ENCODE assay signal across 8 cellular contexts in the genomic region with DNA sequence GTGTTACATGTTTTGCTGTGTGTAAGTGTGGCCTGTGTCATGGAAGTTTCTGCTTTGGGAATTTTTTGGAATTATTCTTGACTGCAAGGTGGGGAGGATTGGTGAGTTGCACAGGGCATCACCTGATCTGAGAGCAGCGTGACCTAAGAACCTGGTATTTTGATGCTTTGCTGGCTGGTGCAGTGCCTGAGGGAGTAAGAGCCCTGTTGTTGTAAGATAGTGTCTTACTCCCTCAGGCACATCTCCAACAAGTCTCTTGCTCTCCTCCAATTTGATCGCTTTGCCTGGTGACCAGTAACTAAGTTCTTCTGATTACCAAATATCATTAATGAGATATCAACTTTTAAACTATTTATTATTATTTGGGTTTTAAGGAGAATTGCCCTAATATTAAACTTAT. TPM values are rescaled to one million over a fixed set of nuclear protein-coding genes. Genes with fewer than 3 reads are reported as not detected.
A peak's percentile ranks its signal among the peaks of the same experiment; 100 is the strongest.
DNase-seq lines count a peak whose midpoint lies in the region; ATAC-seq and TF ChIP-seq lines count a peak whose summit lies in the region.
"Not testable (repeated sequence)": the region's sequence is repeated elsewhere in the genome, so short reads cannot be mapped to it uniquely, and the experiment has no call there.

No MANE protein-coding gene starts in this region.

- not testable (repeated sequence) for TF ChIP-seq POLR2A in HCT116 (IDR thresholded peaks at IDR 0.05; ENCODE audit: borderline replicate concordance, extremely low read depth, insufficient read depth, insufficient read length); transverse colon (IDR thresholded peaks at IDR 0.05)

- peaks cover 60% of the 10 kb centered on the region for H3K79me2 ChIP-seq in HCT116 (ENCODE audit: insufficient read depth, low read length)
- H3K79me2 ChIP-seq in PC-9 (ENCODE audit: low read depth): peaks cover 89% of the 10 kb centered on the region

- in situ Hi-C loops in transverse colon (cut with MboI; ENCODE audit: low pct_ligation_motif_present in 1 of 4, low pct_unique_long_range_greater_than_20kb in 1 of 4, low sequenced_read_pairs in 3 of 4): loop anchor here in 2 of 4 donors (10.0 to 25.0 kb wide), 2 partner anchors 115 to 173 kb away; no protein-coding TSS in a partner anchor

- H3K4me1 Mint-ChIP-seq in CD4-positive, alpha-beta T cell (ENCODE audit: low read depth): peaks cover 72% of the 10 kb centered on the region
- H3K4me1 Mint-ChIP-seq in activated B cell treated with CpG ODN at 0.5 μM for 24 hours (peaks cover 70% of the 10 kb centered on the region), natural killer cell (peaks cover 69 to 71% of the 10 kb centered on the region in 2 donors)
- peaks cover 56% of the 10 kb centered on the region for H3K4me1 Mint-ChIP-seq in activated T-helper 2 cell treated with anti-CD3 and anti-CD28 coated beads, Interferon-gamma antibody, Interleukin-2, Interleukin-4, amounts not matched to agents 10 μg/mL and 5 μg/mL and 100 μg/mL, durations not matched to agents 14 hours and 24 hours and 36 hours (ENCODE audit: low read depth)
- H3K4me1 Mint-ChIP-seq in effector memory CD8-positive, alpha-beta T cell (ENCODE audit: low read depth in 2 of 2): peaks cover 54 to 70% of the 10 kb centered on the region in 2 donors

- POLR2A ChIA-PET in CD4-positive, alpha-beta T cell (lab: Charles Lee): interaction anchor here (0.8 kb wide), 1 partner anchor 58 kb away, joined by 4 read pairs; no protein-coding TSS in a partner anchor
- POLR2A ChIA-PET in HCT116 (lab: Charles Lee); PC-9 (lab: Charles Lee; ENCODE audit: unreplicated experiment): not testable (repeated sequence)
- POLR2A ChIA-PET in activated B cell treated with CpG ODN at 0.5 μM for 24 hours (lab: Charles Lee): interaction anchor here (0.8 kb wide), 1 partner anchor 33 kb away, joined by 3 read pairs; no protein-coding TSS in a partner anchor

- not testable (repeated sequence) for H3K27ac ChIP-seq in CD4-positive, alpha-beta T cell (ENCODE audit: low read depth, low read length); HCT116 (ENCODE audit: low read depth, low read length)
- peak overlapping the region; percentile 53 for H3K27ac ChIP-seq in PC-9
- peak overlapping the region; percentile 46 to 100 (median 66) for H3K27ac ChIP-seq in transverse colon

- H2AFZ ChIP-seq in HCT116 (ENCODE audit: low read depth, low read length, poor library complexity, severe bottlenecking); PC-9: not testable (repeated sequence)

- RAD21 ChIA-PET in HCT116 (lab: Charles Lee; ENCODE audit: low non-redundant PET in 1 of 2, low total read pairs in 2 of 2, uncharacterized antibody in 2 of 2, unreplicated experiment in 2 of 2): not testable (repeated sequence)

- CTCF ChIA-PET in CD4-positive, alpha-beta T cell (lab: Charles Lee); HCT116 (lab: Charles Lee); PC-9 (lab: Charles Lee): not testable (repeated sequence)
- CTCF ChIA-PET in activated B cell treated with CpG ODN at 0.5 μM for 24 hours (lab: Charles Lee): interaction anchor here (1.4 kb wide), 1 partner anchor 41 kb away, joined by 4 read pairs; no protein-coding TSS in a partner anchor

- not testable (repeated sequence) for H3K9me3 Mint-ChIP-seq in CD4-positive, alpha-beta T cell; activated B cell treated with CpG ODN at 0.5 μM for 24 hours; effector memory CD8-positive, alpha-beta T cell
- peaks cover 24% of the 10 kb centered on the region for H3K9me3 Mint-ChIP-seq in activated T-helper 2 cell treated with anti-CD3 and anti-CD28 coated beads, Interferon-gamma antibody, Interleukin-2, Interleukin-4, amounts not matched to agents 10 μg/mL and 5 μg/mL and 100 μg/mL, durations not matched to agents 14 hours and 24 hours and 36 hours
- peaks cover 0 to 11% of the 10 kb centered on the region in 2 donors for H3K9me3 Mint-ChIP-seq in natural killer cell

- H3K4me3 ChIP-seq in HCT116 (replicated peaks in 1 of 2; ENCODE audit: low read depth in 1 of 2, low read length in 2 of 2); transverse colon: not testable (repeated sequence)
- peak overlapping the region; percentile 36; the same call in 1 of the 2 replicates for H3K4me3 ChIP-seq in PC-9

- peak overlapping the region; percentile 52 for H3K4me2 ChIP-seq in HCT116 (ENCODE audit: low read length)
- peak overlapping the region; percentile 93 for H3K4me2 ChIP-seq in PC-9

- H3F3A ChIP-seq in PC-9 (ENCODE audit: insufficient read depth, low read depth): not testable (repeated sequence)

- TF ChIP-seq RAD21 in HCT116 (IDR thresholded peaks at IDR 0.05; ENCODE audit: low read depth): not testable (repeated sequence)

- peaks cover 10 to 28% of the 10 kb centered on the region in 2 experiments for H3K4me1 ChIP-seq in HCT116 (ENCODE audit: control insufficient read depth in 1 of 2, insufficient read depth in 2 of 2, low read length in 2 of 2)
- peaks cover 60% of the 10 kb centered on the region for H3K4me1 ChIP-seq in PC-9 (replicated peaks; ENCODE audit: insufficient read depth)
- peaks cover 0 to 57% (median 42%) of the 10 kb centered on the region in 4 donors for H3K4me1 ChIP-seq in transverse colon

- not testable (repeated sequence) for H3K27me3 Mint-ChIP-seq in CD4-positive, alpha-beta T cell; activated B cell treated with CpG ODN at 0.5 μM for 24 hours; activated T-helper 2 cell treated with anti-CD3 and anti-CD28 coated beads, Interferon-gamma antibody, Interleukin-2, Interleukin-4, amounts not matched to agents 10 μg/mL and 5 μg/mL and 100 μg/mL, durations not matched to agents 14 hours and 24 hours and 36 hours (ENCODE audit: low read depth); effector memory CD8-positive, alpha-beta T cell; natural killer cell (ENCODE audit: low read depth in 2 of 2)

- not testable (repeated sequence) for TF ChIP-seq EP300 in transverse colon (IDR thresholded peaks at IDR 0.05; ENCODE audit: low read depth)

- DNase-seq in CD4-positive, alpha-beta T cell; HCT116 (ENCODE audit: low read depth, low spot score); activated B cell treated with CpG ODN at 0.5 μM for 24 hours; activated T-helper 2 cell treated with anti-CD3 and anti-CD28 coated beads, Interferon-gamma antibody, Interleukin-2, Interleukin-4, amounts not matched to agents 10 μg/mL and 5 μg/mL and 100 μg/mL, durations not matched to agents 14 hours and 24 hours and 36 hours (ENCODE audit: low spot score); effector memory CD8-positive, alpha-beta T cell; natural killer cell; transverse colon: not testable (repeated sequence)
- DNase-seq in PC-9: peak in 1 of 2 experiments; percentile 8

- peaks cover 10% of the 10 kb centered on the region for H3K36me3 Mint-ChIP-seq in CD4-positive, alpha-beta T cell (ENCODE audit: low read depth)
- H3K36me3 Mint-ChIP-seq in activated B cell treated with CpG ODN at 0.5 μM for 24 hours (ENCODE audit: low read depth) (peaks cover 13% of the 10 kb centered on the region), natural killer cell (peaks cover 19% of the 10 kb centered on the region)
- peaks cover 37% of the 10 kb centered on the region for H3K36me3 Mint-ChIP-seq in activated T-helper 2 cell treated with anti-CD3 and anti-CD28 coated beads, Interferon-gamma antibody, Interleukin-2, Interleukin-4, amounts not matched to agents 10 μg/mL and 5 μg/mL and 100 μg/mL, durations not matched to agents 14 hours and 24 hours and 36 hours (ENCODE audit: low read depth)
- H3K36me3 Mint-ChIP-seq in effector memory CD8-positive, alpha-beta T cell (ENCODE audit: insufficient read depth): peaks cover 23% of the 10 kb centered on the region

- H3K36me3 ChIP-seq in HCT116 (ENCODE audit: control insufficient read depth in 1 of 2, insufficient read depth in 2 of 2, low read length in 2 of 2); PC-9 (ENCODE audit: low read depth); transverse colon: not testable (repeated sequence)

- not testable (repeated sequence) for TF ChIP-seq CTCF in CD4-positive, alpha-beta T cell (IDR thresholded peaks at IDR 0.05); HCT116 (IDR thresholded peaks at IDR 0.05 in 2 of 3, conservative IDR thresholded peaks at IDR 0.05 in 1 of 3; ENCODE audit: borderline replicate concordance in 1 of 3, insufficient read depth in 1 of 3, low read depth in 2 of 3, low read length in 2 of 3); PC-9 (conservative IDR thresholded peaks at IDR 0.05); activated B cell treated with CpG ODN at 0.5 μM for 24 hours (IDR thresholded peaks at IDR 0.05); natural killer cell (IDR thresholded peaks at IDR 0.05); transverse colon (IDR thresholded peaks at IDR 0.05)

- H3K9me3 ChIP-seq in CD4-positive, alpha-beta T cell (ENCODE audit: control insufficient read depth, low read length); HCT116 (ENCODE audit: control insufficient read depth in 1 of 2, insufficient read depth in 1 of 2, low read depth in 1 of 2, low read length in 2 of 2); PC-9 (ENCODE audit: insufficient read depth, low read depth); transverse colon: not testable (repeated sequence)

- 91 to 100% methylated on average over 1 to 2 of the region's 2 CpGs for WGBS in transverse colon (ENCODE audit: low coverage in 1 of 2), 2 donors

- H4K20me1 ChIP-seq in HCT116 (ENCODE audit: insufficient read depth); PC-9 (ENCODE audit: insufficient read depth): not testable (repeated sequence)

- not testable (repeated sequence) for ATAC-seq in CD4-positive, alpha-beta T cell (ENCODE audit: poor library complexity); HCT116; activated B cell treated with CpG ODN at 0.5 μM for 24 hours (ENCODE audit: low read depth); effector memory CD8-positive, alpha-beta T cell (replicated peaks); natural killer cell

- H3K27me3 ChIP-seq in CD4-positive, alpha-beta T cell (ENCODE audit: control insufficient read depth, insufficient read depth, low read length); HCT116 (ENCODE audit: insufficient read depth, low read length); PC-9 (ENCODE audit: insufficient read depth, low read depth); transverse colon: not testable (repeated sequence)

- not testable (repeated sequence) for H3K9ac ChIP-seq in HCT116 (ENCODE audit: low read length)

- H3K4me3 Mint-ChIP-seq in CD4-positive, alpha-beta T cell: peak overlapping the region; percentile 52
- H3K4me3 Mint-ChIP-seq in activated B cell treated with CpG ODN at 0.5 μM for 24 hours: peak overlapping the region; percentile 1
- peak overlapping the region; percentile 1 for H3K4me3 Mint-ChIP-seq in activated T-helper 2 cell treated with anti-CD3 and anti-CD28 coated beads, Interferon-gamma antibody, Interleukin-2, Interleukin-4, amounts not matched to agents 10 μg/mL and 5 μg/mL and 100 μg/mL, durations not matched to agents 14 hours and 24 hours and 36 hours (ENCODE audit: low read depth)
- peak overlapping the region; percentile 54 to 99 for H3K4me3 Mint-ChIP-seq in effector memory CD8-positive, alpha-beta T cell
- H3K4me3 Mint-ChIP-seq in natural killer cell: peak overlapping the region; percentile 52

- BruUV-seq in HCT116 (replicated peaks; lab: Mats Ljungman, UMichigan); PC-9 (replicated peaks; lab: Mats Ljungman, UMichigan): not testable (repeated sequence)

- H3K9me2 ChIP-seq in HCT116 (ENCODE audit: insufficient read depth); PC-9 (ENCODE audit: insufficient read depth): not testable (repeated sequence)

- intact Hi-C loops in CD4-positive, alpha-beta T cell (cut with DNase I, micrococcal nuclease): loop anchor here (5.0 to 10.0 kb wide), 3 partner anchors 33 to 185 kb away; partner anchors contain the start of genes MTURN (in 1 of the 2) and NOD1 (in 1 of the 2)
- intact Hi-C loops in HCT116 (cut with micrococcal nuclease); activated B cell treated with CpG ODN at 0.5 μM for 24 hours (cut with micrococcal nuclease); activated T-helper 2 cell treated with anti-CD3 and anti-CD28 coated beads, Interferon-gamma antibody, Interleukin-2, Interleukin-4, amounts not matched to agents 10 μg/mL and 5 μg/mL and 100 μg/mL, durations not matched to agents 14 hours and 24 hours and 36 hours (cut with micrococcal nuclease); transverse colon (cut with DNase I; ENCODE audit: low total_unique reads): not testable (repeated sequence)
- intact Hi-C loops in PC-9 (cut with micrococcal nuclease; ENCODE audit: unreplicated experiment): loop anchor here (1.0 to 10.0 kb wide), 3 partner anchors 59 to 225 kb away; no protein-coding TSS in a partner anchor
- intact Hi-C loops in natural killer cell (cut with micrococcal nuclease): loop anchor here (10.0 kb wide), 1 partner anchor 155 kb away; the partner anchor contains the start of gene MTURN

- H3K27ac Mint-ChIP-seq in CD4-positive, alpha-beta T cell; activated B cell treated with CpG ODN at 0.5 μM for 24 hours; activated T-helper 2 cell treated with anti-CD3 and anti-CD28 coated beads, Interferon-gamma antibody, Interleukin-2, Interleukin-4, amounts not matched to agents 10 μg/mL and 5 μg/mL and 100 μg/mL, durations not matched to agents 14 hours and 24 hours and 36 hours: not testable (repeated sequence)
- H3K27ac Mint-ChIP-seq in effector memory CD8-positive, alpha-beta T cell: peak overlapping the region in 1 of 2 donors; percentile 57
- peak overlapping the region; percentile 31 to 41 for H3K27ac Mint-ChIP-seq in natural killer cell

RNA-seq across cellular contexts. Expression of gene ZNRF2, which starts 5.2 kb away (rescaled TPM):
- total RNA-seq in CD4-positive, alpha-beta T cell: 10 to 100 TPM; 20.4 to 23.6 TPM
- total RNA-seq in HCT116 (2021; ENCODE audit: unreplicated experiment) (10.2 TPM), PC-9 (2021) (24.7 and 28.2 TPM in 2 replicates), activated B cell treated with CpG ODN at 0.5 μM for 24 hours (18.7 and 21.4 TPM in 2 replicates), natural killer cell (10 to 100 TPM; 35.0 to 43.7 (median 36.3) TPM), transverse colon (10 to 100 TPM; 60.8 to 83.0 (median 69.6) TPM)
- polyA plus RNA-seq in HCT116 (2012): 1.8 and 2.0 TPM in 2 replicates
- 10.2 and 10.4 TPM in 2 replicates for total RNA-seq in activated T-helper 2 cell treated with anti-CD3 and anti-CD28 coated beads, Interferon-gamma antibody, Interleukin-2, Interleukin-4, amounts not matched to agents 10 μg/mL and 5 μg/mL and 100 μg/mL, durations not matched to agents 14 hours and 24 hours and 36 hours

Comparison
In these comparisons a context has a peak if more than half of its experiments do, and no peak if none do; other contexts are left out.
1. H3K4me3 Mint-ChIP-seq: peak in every context shown above with its lines; median percentile 76 in effector memory CD8-positive, alpha-beta T cell; 52 in CD4-positive, alpha-beta T cell; 52 in natural killer cell; 1 in activated B cell treated with CpG ODN at 0.5 μM for 24 hours; 1 in activated T-helper 2 cell treated with anti-CD3 and anti-CD28 coated beads, Interferon-gamma antibody, Interleukin-2, Interleukin-4, amounts not matched to agents 10 μg/mL and 5 μg/mL and 100 μg/mL, durations not matched to agents 14 hours and 24 hours and 36 hours.